Comparison of ENCODE assay signal across 10 cellular contexts in the genomic region with DNA sequence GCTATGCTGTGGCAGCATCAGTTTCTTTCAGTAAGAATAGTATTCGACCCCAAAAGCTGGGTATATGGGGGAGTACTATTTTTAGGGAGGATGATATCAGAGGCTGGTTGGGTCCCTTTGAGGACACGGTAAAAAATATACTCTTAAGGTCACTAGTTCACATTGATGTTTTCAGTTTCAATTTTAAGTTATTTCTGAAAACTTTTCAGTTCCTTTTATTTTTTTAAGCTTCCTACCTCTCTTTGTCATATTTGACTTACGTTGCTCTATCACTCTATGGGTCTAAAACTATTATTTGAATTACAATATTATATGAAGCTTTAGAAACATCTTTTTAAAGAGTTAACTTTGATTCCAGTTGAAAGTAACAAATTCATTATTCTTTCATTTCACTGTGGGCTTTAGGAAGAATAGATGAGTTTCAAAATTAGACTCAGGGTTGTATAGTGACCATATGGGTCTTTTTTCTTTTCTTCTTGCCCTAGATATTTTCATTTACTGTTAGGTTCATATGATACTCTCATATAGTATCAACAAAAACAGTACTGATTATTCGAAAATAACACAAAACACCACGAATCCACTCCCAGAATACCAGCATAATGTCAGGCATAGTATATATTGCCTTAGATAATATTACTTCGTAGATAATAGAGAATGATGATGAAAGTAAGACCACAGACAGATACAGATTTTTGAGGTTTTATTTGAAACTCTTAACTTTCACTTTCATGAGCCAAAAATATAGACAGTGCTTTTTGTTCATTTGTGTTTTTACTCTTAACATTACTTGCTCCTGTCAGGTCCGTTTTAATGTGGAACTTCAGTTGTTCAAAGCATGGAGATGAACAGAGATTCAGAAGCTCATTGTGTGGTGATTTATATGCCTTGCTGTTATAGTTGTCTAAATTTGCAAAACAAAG. TPM values are rescaled to one million over a fixed set of nuclear protein-coding genes. Genes with fewer than 3 reads are reported as not detected.
DNase-seq lines count a peak whose midpoint lies in the region; ATAC-seq and TF ChIP-seq lines count a peak whose summit lies in the region.
"Had no signal": no experiment of that assay in that cellular context is flagged by ENCODE, and none has a peak within 500 bp of the region (broad histone marks: within the 10 kb centered on the region; RNA-seq: fewer than 3 reads in every experiment).

No MANE protein-coding gene starts in this region.

- H3K27me3 ChIP-seq in ascending aorta (no peaks in the 10 kb centered on the region), PC-9 (ENCODE audit: insufficient read depth, low read depth) (no peaks in the 10 kb centered on the region), foreskin keratinocyte (no peaks in the 10 kb centered on the region)
- H3K27me3 ChIP-seq: tibial nerve had no signal

- peaks cover 0 to 5% of the 10 kb centered on the region in 2 donors for H3K4me1 ChIP-seq in ascending aorta
- H3K4me1 ChIP-seq in PC-9 (replicated peaks; ENCODE audit: insufficient read depth), result no peaks in the 10 kb centered on the region
- H3K4me1 ChIP-seq in foreskin keratinocyte, result no peaks in the 10 kb centered on the region

- H3K9me2 ChIP-seq in PC-9 (ENCODE audit: insufficient read depth), result no peaks in the 10 kb centered on the region

- intact Hi-C loops in ascending aorta (cut with DNase I), result no loop called here
- intact Hi-C loops in PC-9 (cut with micrococcal nuclease; ENCODE audit: unreplicated experiment), result no loop called here

- H3K9me3 ChIP-seq in ascending aorta (no peaks in the 10 kb centered on the region), PC-9 (ENCODE audit: insufficient read depth, low read depth) (no peaks in the 10 kb centered on the region)

- POLR2A ChIA-PET in PC-9 (lab: Charles Lee; ENCODE audit: unreplicated experiment), result interaction anchor here (0.6 to 0.7 kb wide), 2 partner anchors 189 to 764 kb away, joined by 5 to 6 read pairs; no protein-coding TSS in a partner anchor

- H3K4me3 ChIP-seq in GM12864 (ENCODE audit: low read depth, low read length) (peak overlapping the region; percentile 27), ascending aorta (peak overlapping the region; percentile 16 to 23), PC-9 (no peak overlapping the region)

- CTCF ChIA-PET in PC-9 (lab: Charles Lee), result no interaction called here

- peak; percentile 86 for ATAC-seq in GM19468 (IDR thresholded peaks at IDR 0.05; ENCODE audit: extremely low read depth, unreplicated experiment)
- peak; percentile 96 for ATAC-seq in HG03354 (IDR thresholded peaks at IDR 0.05; ENCODE audit: poor library complexity, severe bottlenecking, unreplicated experiment)
- no peak for ATAC-seq in foreskin keratinocyte

- BruUV-seq in PC-9 (replicated peaks; lab: Mats Ljungman, UMichigan), result no TSS peak

- peak; percentile 60 for DNase-seq in GM12864 (ENCODE audit: low read depth)
- DNase-seq in ascending aorta (ENCODE audit: low spot score in 2 of 2), result no peak
- DNase-seq in PC-9, result no peak
- no peak for DNase-seq in ureter (ENCODE audit: low spot score)
- DNase-seq in foreskin keratinocyte, result no peak
- DNase-seq in DMS153 (lab: John Stamatoyannopoulos, UW), result no peak
- DNase-seq: Right ventricle myocardium superior had no signal

- H3K79me2 ChIP-seq in PC-9 (ENCODE audit: low read depth), result no peaks in the 10 kb centered on the region

- no peak for TF ChIP-seq CTCF in GM12864 (IDR thresholded peaks at IDR 0.05; ENCODE audit: low read depth, low read length, missing control alignments)
- no peak for TF ChIP-seq CTCF in ascending aorta (IDR thresholded peaks at IDR 0.05)
- no peak for TF ChIP-seq CTCF in PC-9 (conservative IDR thresholded peaks at IDR 0.05)
- no peak for TF ChIP-seq CTCF in foreskin keratinocyte (conservative IDR thresholded peaks at IDR 0.05)

- no peak overlapping the region for H3K27ac ChIP-seq in ascending aorta
- no peak overlapping the region for H3K27ac ChIP-seq in PC-9
- no peak overlapping the region for H3K27ac ChIP-seq in foreskin keratinocyte

- H2AFZ ChIP-seq in PC-9, result no peak overlapping the region

- H3K36me3 ChIP-seq in ascending aorta, result no peaks in the 10 kb centered on the region
- H3K36me3 ChIP-seq in PC-9 (ENCODE audit: low read depth), result no peaks in the 10 kb centered on the region

- no peak overlapping the region for H3K4me2 ChIP-seq in PC-9

- no peaks in the 10 kb centered on the region for H3F3A ChIP-seq in PC-9 (ENCODE audit: insufficient read depth, low read depth)

- H4K20me1 ChIP-seq in PC-9 (ENCODE audit: insufficient read depth), result no peaks in the 10 kb centered on the region

RNA-seq across cellular contexts. Expression of a gene that starts 9.8 kb away (rescaled TPM):
- total RNA-seq in ascending aorta (0.21 TPM), PC-9 (2021) (4.0 and 5.3 TPM in 2 replicates), ureter (10.7 TPM), foreskin keratinocyte (2.4 and 3.5 TPM in 2 replicates)
- 1.7 and 2.5 TPM in 2 replicates for polyA plus RNA-seq in foreskin keratinocyte
